13 cellular contexts compared by ENCODE assay signal in the genomic region with DNA sequence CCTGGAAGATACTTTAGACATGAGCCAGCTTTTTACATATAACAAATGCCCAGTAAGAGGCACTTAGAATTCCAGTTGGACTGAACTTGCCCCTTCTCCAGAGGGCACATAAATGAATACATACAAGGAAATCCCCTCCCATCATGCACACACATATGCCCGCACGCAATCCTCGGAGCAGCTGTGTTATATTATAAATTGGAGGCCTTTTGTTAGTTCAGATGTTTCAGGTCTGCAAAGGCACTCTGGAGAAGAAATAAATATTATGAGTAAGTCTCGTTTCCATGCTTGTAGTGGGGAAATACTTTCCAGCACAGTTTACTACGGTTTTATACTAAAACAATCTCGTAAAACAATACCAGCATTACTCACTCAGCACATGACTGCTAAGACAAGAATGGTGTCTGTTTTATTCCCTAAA. TPM values are rescaled to one million over a fixed set of nuclear protein-coding genes. Genes with fewer than 3 reads are reported as not detected.
DNase-seq lines count a peak whose midpoint lies in the region; ATAC-seq and TF ChIP-seq lines count a peak whose summit lies in the region.
"Had no signal": no experiment of that assay in that cellular context is flagged by ENCODE, and none has a peak within 500 bp of the region (broad histone marks: within the 10 kb centered on the region; RNA-seq: fewer than 3 reads in every experiment).

No MANE protein-coding gene starts in this region.

- H4K20me1 ChIP-seq in Karpas-422 (ENCODE audit: insufficient read depth, low read depth, low read length) = no peaks in the 10 kb centered on the region

- peak in 6 of 8 donors; percentile 28 to 62 (median 52) for ATAC-seq in heart right ventricle
- no peak for ATAC-seq in GM18907 (IDR thresholded peaks at IDR 0.05; ENCODE audit: unreplicated experiment)
- ATAC-seq: pancreas had no signal

- H2AFZ ChIP-seq in Karpas-422 (ENCODE audit: low read length) = no peak overlapping the region

- H3K4me2 ChIP-seq in skeletal muscle satellite cell (ENCODE audit: low read length) (peak overlapping the region; percentile 22), Karpas-422 (ENCODE audit: low read depth, low read length, poor library complexity, severe bottlenecking) (no peak overlapping the region)

- H3K4me1 ChIP-seq in ascending aorta (peaks cover 0 to 13% of the 10 kb centered on the region in 2 donors), heart right ventricle (peaks cover 0 to 9% (median 0%) of the 10 kb centered on the region in 9 donors), skeletal muscle satellite cell (ENCODE audit: control insufficient read depth, insufficient read depth, low read length) (peaks cover 65% of the 10 kb centered on the region), Karpas-422 (ENCODE audit: low read length) (no peaks in the 10 kb centered on the region)
- H3K4me1 ChIP-seq: pancreas had no signal

- TF ChIP-seq CTCF in ascending aorta (IDR thresholded peaks at IDR 0.05) (no peak), heart right ventricle (IDR thresholded peaks at IDR 0.05) (no peak)

- peak overlapping the region; percentile 64 to 65 for H3K27ac ChIP-seq in ascending aorta
- peak overlapping the region in 5 of 10 donors; percentile 17 to 38 (median 23) for H3K27ac ChIP-seq in heart right ventricle
- no peak overlapping the region for H3K27ac ChIP-seq in Karpas-422 (ENCODE audit: low read length)
- H3K27ac ChIP-seq: pancreas, VCaP had no signal

- no peaks in the 10 kb centered on the region for H3K79me2 ChIP-seq in Karpas-422 (ENCODE audit: low read length)

- H3K9ac ChIP-seq in skeletal muscle satellite cell (ENCODE audit: low read depth, low read length) = peak overlapping the region; percentile 74
- H3K9ac ChIP-seq in Karpas-422 (ENCODE audit: low read length) = no peak overlapping the region

- DNase-seq in EL (peak; percentile 98), ascending aorta (ENCODE audit: low spot score in 2 of 2) (peak in 1 of 2 donors; percentile 77), heart right ventricle (no peak), activated gamma-delta T cell treated with Interleukin-2 at 50 U/mL for 16 hours (no peak), Karpas-422 (no peak), HEK293T (ENCODE audit: extremely low spot score) (no peak)
- DNase-seq: activated naive CD8-positive, alpha-beta T cell treated with anti-CD3 and anti-CD28 coated beads, Interleukin-2, amount 10 ng/mL, durations not matched to agents 7 days and 5 days; DMS 273 treated with DMSO at 0.1 percent for 48 hours; NCI-H526 treated with DMSO at 0.1 percent for 48 hours; pancreas had no signal

- WGBS in heart right ventricle, 2 donors = 68 to 73% methylated on average over 6 of the region's 6 CpGs

- CTCF ChIA-PET in HEK293T (lab: Yijun Ruan, JAX) = no interaction called here

- POLR2A ChIA-PET in HEK293T (lab: Yijun Ruan, JAX) = no interaction called here

- H3K4me3 ChIP-seq in ascending aorta (no peak overlapping the region), heart right ventricle (no peak overlapping the region), skeletal muscle satellite cell (ENCODE audit: low read length) (no peak overlapping the region), Karpas-422 (ENCODE audit: low read length) (no peak overlapping the region)
- H3K4me3 ChIP-seq: pancreas had no signal

- no peaks in the 10 kb centered on the region for H3K9me2 ChIP-seq in Karpas-422 (replicated peaks; ENCODE audit: insufficient read depth, low read length)

- H3K36me3 ChIP-seq in ascending aorta = no peaks in the 10 kb centered on the region
- no peaks in the 10 kb centered on the region for H3K36me3 ChIP-seq in heart right ventricle
- no peaks in the 10 kb centered on the region for H3K36me3 ChIP-seq in skeletal muscle satellite cell (ENCODE audit: insufficient read depth, low read length)
- H3K36me3 ChIP-seq in Karpas-422 (ENCODE audit: insufficient read depth, low read length) = no peaks in the 10 kb centered on the region
- H3K36me3 ChIP-seq: pancreas had no signal

- H3K9me3 ChIP-seq in ascending aorta (no peaks in the 10 kb centered on the region), heart right ventricle (no peaks in the 10 kb centered on the region), skeletal muscle satellite cell (replicated peaks; ENCODE audit: low read length) (no peaks in the 10 kb centered on the region), Karpas-422 (ENCODE audit: low read length) (no peaks in the 10 kb centered on the region)
- H3K9me3 ChIP-seq: pancreas had no signal

- intact Hi-C loops in ascending aorta (cut with DNase I) = loop anchor here (5.0 kb wide), 1 partner anchor 386 kb away; a partner anchor contains a TSS
- intact Hi-C loops in heart right ventricle (cut with DNase I) = no loop called here

- H3K27me3 ChIP-seq in ascending aorta (no peaks in the 10 kb centered on the region), heart right ventricle (no peaks in the 10 kb centered on the region), skeletal muscle satellite cell (ENCODE audit: control insufficient read depth, insufficient read depth, low read length) (no peaks in the 10 kb centered on the region), Karpas-422 (ENCODE audit: low read length) (no peaks in the 10 kb centered on the region)
- H3K27me3 ChIP-seq: pancreas had no signal

TF ChIP-seq in HEK293T, 16 proteins besides CTCF, POLR2A, EP300 and RAD21:
- TF ChIP-seq ZNF384 (IDR thresholded peaks at IDR 0.05) (no peak), FOXM1 (IDR thresholded peaks at IDR 0.05; ENCODE audit: borderline replicate concordance) (no peak), LEF1 (IDR thresholded peaks at IDR 0.05; ENCODE audit: borderline replicate concordance) (no peak), L3MBTL2 (conservative IDR thresholded peaks at IDR 0.05) (no peak)
- TF ChIP-seq, protein P1, sequence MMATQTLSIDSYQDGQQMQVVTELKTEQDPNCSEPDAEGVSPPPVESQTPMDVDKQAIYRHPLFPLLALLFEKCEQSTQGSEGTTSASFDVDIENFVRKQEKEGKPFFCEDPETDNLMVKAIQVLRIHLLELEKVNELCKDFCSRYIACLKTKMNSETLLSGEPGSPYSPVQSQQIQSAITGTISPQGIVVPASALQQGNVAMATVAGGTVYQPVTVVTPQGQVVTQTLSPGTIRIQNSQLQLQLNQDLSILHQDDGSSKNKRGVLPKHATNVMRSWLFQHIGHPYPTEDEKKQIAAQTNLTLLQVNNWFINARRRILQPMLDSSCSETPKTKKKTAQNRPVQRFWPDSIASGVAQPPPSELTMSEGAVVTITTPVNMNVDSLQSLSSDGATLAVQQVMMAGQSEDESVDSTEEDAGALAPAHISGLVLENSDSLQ (IDR thresholded peaks at IDR 0.05) = no peak

RNA-seq across cellular contexts. Expression of a gene that starts 17.6 kb away (rescaled TPM):
- total RNA-seq in ascending aorta (not detected), heart right ventricle (1 to 10 TPM in 7 of 10 donors, under 1 TPM in 3; 0.30 to 2.2 (median 1.4) TPM)
- under 1 TPM; 0.04 to 0.59 TPM for polyA plus RNA-seq in heart right ventricle
- total RNA-seq in skeletal muscle satellite cell (2012; rRNA removed) = 1.0 and 4.8 TPM in 2 replicates
- not detected in 2 replicates for total RNA-seq in Karpas-422 (2014; rRNA removed; shearing (Covaris generic); ENCODE audit: low replicate concordance)
- total RNA-seq: activated naive CD8-positive, alpha-beta T cell treated with anti-CD3 and anti-CD28 coated beads, Interleukin-2, amount 10 ng/mL, durations not matched to agents 7 days and 5 days had no signal
- polyA plus RNA-seq: pancreas had no signal
